ENCODE assay signal across 21 cellular contexts in genomic region chr6:71486466-71486865, GRCh38.
A peak's percentile ranks its signal among the peaks of the same experiment; 100 is the strongest.
DNase-seq lines count a peak whose midpoint lies in the region; ATAC-seq, FAIRE-seq and TF ChIP-seq lines count a peak whose summit lies in the region.
"Had no signal": no experiment of that assay in that cellular context is flagged by ENCODE, and none has a peak within 500 bp of the region (broad histone marks: within the 10 kb centered on the region; RNA-seq: fewer than 3 reads in every experiment).

No MANE protein-coding gene starts in this region.

- peaks cover 11% of the 10 kb centered on the region for H3K4me1 ChIP-seq in mammary epithelial cell (ENCODE audit: insufficient read depth, low read length)
- H3K4me1 ChIP-seq in aorta (ENCODE audit: control insufficient read depth in 1 of 2, insufficient read depth in 2 of 2, low read length in 2 of 2): peaks cover 0 to 2% of the 10 kb centered on the region in 2 donors
- H3K4me1 ChIP-seq in pancreas: no peaks in the 10 kb centered on the region

- H3K9ac ChIP-seq in mammary epithelial cell (ENCODE audit: insufficient read depth, low read length): no peak overlapping the region

- DNase-seq in mammary epithelial cell (peak; percentile 36), MCF 10A (ENCODE audit: unreplicated experiment) (no peak), astrocyte of the spinal cord (ENCODE audit: low read depth, low spot score) (peak; percentile 34), aorta (no peak), pancreas (no peak), GOT3 (lab: John Stamatoyannopoulos, UW) (no peak)
- DNase-seq in activated CD4-positive, alpha-beta memory T cell treated with anti-CD3 and anti-CD28 coated beads for 36 hours: no peak
- DNase-seq: 8988T; activated naive CD4-positive, alpha-beta T cell treated with Interleukin-2 at 50 U/mL for 16 hours; CD4-positive, alpha-beta T cell; endodermal cell; immature natural killer cell; NCI-H146; NCI-H524; sigmoid colon; stimulated activated CD4-positive, alpha-beta T cell treated with anti-CD3 and anti-CD28 coated beads, Interleukin-4, amount 100 ng/mL, for 24 hours; SW 1271 had no signal

- H3K9me3 ChIP-seq in mammary epithelial cell (replicated peaks; ENCODE audit: insufficient read depth, low read length): no peaks in the 10 kb centered on the region
- no peaks in the 10 kb centered on the region for H3K9me3 ChIP-seq in aorta (ENCODE audit: control insufficient read depth, low read length)
- H3K9me3 ChIP-seq in pancreas: no peaks in the 10 kb centered on the region
- H3K9me3 ChIP-seq: sigmoid colon had no signal

- no peaks in the 10 kb centered on the region for H3K36me3 Mint-ChIP-seq in MCF 10A (ENCODE audit: insufficient read depth, unreplicated experiment)
- no peaks in the 10 kb centered on the region for H3K36me3 Mint-ChIP-seq in activated CD4-positive, alpha-beta memory T cell treated with anti-CD3 and anti-CD28 coated beads for 36 hours
- H3K36me3 Mint-ChIP-seq: immature natural killer cell had no signal

- no peaks in the 10 kb centered on the region for H3K27me3 Mint-ChIP-seq in MCF 10A (ENCODE audit: insufficient read depth, unreplicated experiment)
- peaks cover 1% of the 10 kb centered on the region for H3K27me3 Mint-ChIP-seq in activated CD4-positive, alpha-beta memory T cell treated with anti-CD3 and anti-CD28 coated beads for 36 hours
- H3K27me3 Mint-ChIP-seq: CD4-positive, alpha-beta T cell had no signal

- H3K4me3 ChIP-seq in mammary epithelial cell (replicated peaks in 1 of 3; ENCODE audit: insufficient read depth in 1 of 3, low read depth in 2 of 3, low read length in 3 of 3): no peak overlapping the region
- H3K4me3 ChIP-seq in astrocyte of the spinal cord (ENCODE audit: low read depth, low read length): no peak overlapping the region
- no peak overlapping the region for H3K4me3 ChIP-seq in aorta (ENCODE audit: low read length in 2 of 2)
- H3K4me3 ChIP-seq in pancreas: no peak overlapping the region
- H3K4me3 ChIP-seq: sigmoid colon had no signal

- intact Hi-C loops in mammary epithelial cell (cut with micrococcal nuclease) (loop anchor here (10.0 kb wide), 1 partner anchor 292 kb away; no protein-coding TSS in a partner anchor), MCF 10A (cut with micrococcal nuclease) (no loop called here), aorta (cut with DNase I) (no loop called here), pancreas (cut with DNase I) (loop anchor here in 1 of 3 donors (10.0 kb wide), 1 partner anchor 92 kb away; no protein-coding TSS in a partner anchor)
- intact Hi-C loops in activated CD4-positive, alpha-beta memory T cell treated with anti-CD3 and anti-CD28 coated beads for 36 hours (cut with micrococcal nuclease): no loop called here

- no peak for FAIRE-seq in pancreas (lab: Jason Lieb, UNC)
- FAIRE-seq: frontal cortex had no signal

- 93% methylated on average over 2 of the region's 2 CpGs for WGBS in mammary epithelial cell (ENCODE audit: low coverage, missing lambda C conversion rate)
- 36 to 41% methylated on average over 2 of the region's 2 CpGs for WGBS in aorta, 2 donors
- WGBS in pancreas, 2 donors: 81 to 85% methylated on average over 2 of the region's 2 CpGs

- H3K4me1 Mint-ChIP-seq in MCF 10A (ENCODE audit: insufficient read depth, unreplicated experiment): peaks cover 16% of the 10 kb centered on the region
- H3K4me1 Mint-ChIP-seq in activated CD4-positive, alpha-beta memory T cell treated with anti-CD3 and anti-CD28 coated beads for 36 hours (ENCODE audit: low read depth): no peaks in the 10 kb centered on the region
- H3K4me1 Mint-ChIP-seq: immature natural killer cell had no signal

- ATAC-seq in HG03280 (IDR thresholded peaks at IDR 0.05; ENCODE audit: unreplicated experiment): peak; percentile 47
- ATAC-seq in aorta (ENCODE audit: low FRiP score): no peak
- no peak for ATAC-seq in pancreas
- ATAC-seq: Panc1 had no signal

- in situ Hi-C loops in mammary epithelial cell (cut with MboI; ENCODE audit: low sequenced_read_pairs in 2 of 2): no loop called here
- in situ Hi-C loops in astrocyte of the spinal cord (cut with HindIII; ENCODE audit: low sequenced_read_pairs): no loop called here

- H3K4me3 Mint-ChIP-seq in MCF 10A (ENCODE audit: unreplicated experiment): no peak overlapping the region
- H3K4me3 Mint-ChIP-seq in activated CD4-positive, alpha-beta memory T cell treated with anti-CD3 and anti-CD28 coated beads for 36 hours: no peak overlapping the region
- H3K4me3 Mint-ChIP-seq: CD4-positive, alpha-beta T cell; endodermal cell; immature natural killer cell had no signal

- CTCF ChIA-PET in mammary epithelial cell (lab: Charles Lee; ENCODE audit: low non-redundant PET): no interaction called here
- CTCF ChIA-PET in MCF 10A (lab: Yijun Ruan, JAX): no interaction called here
- CTCF ChIA-PET in activated CD4-positive, alpha-beta memory T cell treated with anti-CD3 and anti-CD28 coated beads for 36 hours (lab: Charles Lee): no interaction called here

- H3K27ac ChIP-seq in mammary epithelial cell (ENCODE audit: insufficient read depth, low read depth, low read length): no peak overlapping the region
- peak overlapping the region; percentile 13 to 76 for H3K27ac ChIP-seq in aorta (ENCODE audit: low read depth in 1 of 2, low read length in 2 of 2)
- no peak overlapping the region for H3K27ac ChIP-seq in pancreas
- H3K27ac ChIP-seq: sigmoid colon, VCaP had no signal

- dilution Hi-C loops in mammary epithelial cell (cut with HindIII; ENCODE audit: low sequenced_read_pairs): no loop called here

- POLR2A ChIA-PET in MCF 10A (lab: Yijun Ruan, JAX): no interaction called here
- POLR2A ChIA-PET in activated CD4-positive, alpha-beta memory T cell treated with anti-CD3 and anti-CD28 coated beads for 36 hours (lab: Charles Lee): no interaction called here

- TF ChIP-seq CTCF in mammary epithelial cell (conservative IDR thresholded peaks at IDR 0.05 in 1 of 2, IDR thresholded peaks at IDR 0.05 in 1 of 2; ENCODE audit: extremely low read depth in 1 of 2, insufficient read depth in 1 of 2, low read depth in 1 of 2, low read length in 2 of 2) (no peak), MCF 10A (IDR thresholded peaks at IDR 0.05; ENCODE audit: unreplicated experiment) (no peak), astrocyte of the spinal cord (IDR thresholded peaks at IDR 0.05; ENCODE audit: low read depth, low read length) (no peak), pancreas (IDR thresholded peaks at IDR 0.05) (no peak)

- no peaks in the 10 kb centered on the region for H3K79me2 ChIP-seq in mammary epithelial cell (ENCODE audit: insufficient read depth, low read length)

- H3K27ac Mint-ChIP-seq in MCF 10A (ENCODE audit: low read depth, unreplicated experiment): no peak overlapping the region
- no peak overlapping the region for H3K27ac Mint-ChIP-seq in activated CD4-positive, alpha-beta memory T cell treated with anti-CD3 and anti-CD28 coated beads for 36 hours
- H3K27ac Mint-ChIP-seq: CD4-positive, alpha-beta T cell; endodermal cell; immature natural killer cell had no signal

- H3K9me3 Mint-ChIP-seq in MCF 10A (ENCODE audit: unreplicated experiment): no peaks in the 10 kb centered on the region
- H3K9me3 Mint-ChIP-seq in activated CD4-positive, alpha-beta memory T cell treated with anti-CD3 and anti-CD28 coated beads for 36 hours: no peaks in the 10 kb centered on the region
- H3K9me3 Mint-ChIP-seq: CD4-positive, alpha-beta T cell; endodermal cell had no signal

- BruUV-seq in mammary epithelial cell (replicated peaks; lab: Mats Ljungman, UMichigan) (no TSS peak), MCF 10A (replicated peaks; lab: Mats Ljungman, UMichigan) (no TSS peak)

- H2AFZ ChIP-seq in mammary epithelial cell (ENCODE audit: low read depth, low read length): no peak overlapping the region

- H3K27me3 ChIP-seq in mammary epithelial cell (ENCODE audit: insufficient read depth, low read length) (no peaks in the 10 kb centered on the region), aorta (ENCODE audit: control insufficient read depth in 1 of 2, insufficient read depth in 2 of 2, low read length in 1 of 2) (no peaks in the 10 kb centered on the region), pancreas (no peaks in the 10 kb centered on the region)
- H3K27me3 ChIP-seq: sigmoid colon had no signal

- H3K36me3 ChIP-seq in mammary epithelial cell (ENCODE audit: insufficient read depth, low read length) (no peaks in the 10 kb centered on the region), aorta (ENCODE audit: control insufficient read depth in 1 of 2, insufficient read depth in 2 of 2, low read length in 1 of 2) (no peaks in the 10 kb centered on the region), pancreas (no peaks in the 10 kb centered on the region)
- H3K36me3 ChIP-seq: sigmoid colon had no signal

- no peak overlapping the region for H3K4me2 ChIP-seq in mammary epithelial cell (ENCODE audit: insufficient read depth, low read depth, low read length)

- H4K20me1 ChIP-seq in mammary epithelial cell (ENCODE audit: insufficient read depth, low read length): no peaks in the 10 kb centered on the region

Comparison
In these comparisons a context has a peak if more than half of its experiments do, and no peak if none do; other contexts are left out.
1. DNase-seq: peak in mammary epithelial cell (single experiment) and astrocyte of the spinal cord (single experiment); none in MCF 10A (single experiment), aorta (0 of 2), pancreas (0 of 6), activated CD4-positive, alpha-beta memory T cell treated with anti-CD3 and anti-CD28 coated beads for 36 hours (single experiment) and GOT3 (single experiment).
2. H3K27ac ChIP-seq: peak in aorta (2 of 2); none in mammary epithelial cell (single experiment) and pancreas (0 of 4).